Comparison of ENCODE assay signal across 19 cellular contexts in genomic region chr10:125067764-125068163, GRCh38.
A peak's percentile ranks its signal among the peaks of the same experiment; 100 is the strongest.
DNase-seq lines count a peak whose midpoint lies in the region; ATAC-seq and TF ChIP-seq lines count a peak whose summit lies in the region.
"Had no signal": no experiment of that assay in that cellular context is flagged by ENCODE, and none has a peak within 500 bp of the region (broad histone marks: within the 10 kb centered on the region; RNA-seq: fewer than 3 reads in every experiment).

No MANE protein-coding gene starts in this region.

- no peak for TF ChIP-seq POLR2A in sigmoid colon (IDR thresholded peaks at IDR 0.05)
- TF ChIP-seq POLR2A in upper lobe of left lung (IDR thresholded peaks at IDR 0.05): no peak

- peaks cover 53% of the 10 kb centered on the region for H3K4me1 Mint-ChIP-seq in mesothelial cell of epicardium

- no peak overlapping the region for H3K4me3 Mint-ChIP-seq in mesothelial cell of epicardium

- peak overlapping the region; percentile 44 to 99 (median 90) for H3K4me2 ChIP-seq in BLaER1 treated with 17β-estradiol and CSF1 and Interleukin-3, amounts not matched to agents 10 nM and 100 nM
- H3K4me2 ChIP-seq: A549 had no signal

- peak overlapping the region in 2 of 11 experiments; percentile 30 to 51; a peak in 3 of 22 replicates for H3K27ac ChIP-seq in BLaER1 treated with 17β-estradiol and CSF1 and Interleukin-3, amounts not matched to agents 10 nM and 100 nM
- H3K27ac ChIP-seq in VCaP: peak overlapping the region; percentile 86
- no peak overlapping the region for H3K27ac ChIP-seq in sigmoid colon
- H3K27ac ChIP-seq in upper lobe of left lung: no peak overlapping the region
- H3K27ac ChIP-seq: Peyer's patch had no signal

- peaks cover 11% of the 10 kb centered on the region for H3K36me3 Mint-ChIP-seq in mesothelial cell of epicardium
- H3K36me3 Mint-ChIP-seq: CD8-positive, alpha-beta memory T cell had no signal

- no peak overlapping the region for H3K4me3 ChIP-seq in BLaER1 treated with 17β-estradiol and CSF1 and Interleukin-3, amounts not matched to agents 10 nM and 100 nM
- H3K4me3 ChIP-seq in sigmoid colon (no peak overlapping the region), upper lobe of left lung (no peak overlapping the region)
- H3K4me3 ChIP-seq: A549, Peyer's patch had no signal

- no peaks in the 10 kb centered on the region for H3K27me3 Mint-ChIP-seq in mesothelial cell of epicardium (ENCODE audit: low read depth)
- H3K27me3 Mint-ChIP-seq: CD8-positive, alpha-beta memory T cell had no signal

- H4K20me1 ChIP-seq in BLaER1 treated with 17β-estradiol and CSF1 and Interleukin-3, amounts not matched to agents 10 nM and 100 nM: peaks cover 74 to 100% (median 97%) of the 10 kb centered on the region in 11 experiments

- H3K27me3 ChIP-seq in BLaER1 treated with 17β-estradiol and CSF1 and Interleukin-3, amounts not matched to agents 10 nM and 100 nM: no peaks in the 10 kb centered on the region
- H3K27me3 ChIP-seq in sigmoid colon (no peaks in the 10 kb centered on the region), upper lobe of left lung (no peaks in the 10 kb centered on the region)
- H3K27me3 ChIP-seq: Peyer's patch had no signal

- WGBS in sigmoid colon, 2 donors: 91 to 96% methylated on average over 9 of the region's 9 CpGs
- 81 to 96% methylated on average over 5 to 9 of the region's 9 CpGs for WGBS in upper lobe of left lung, 2 donors

- H3K9me3 Mint-ChIP-seq in mesothelial cell of epicardium: no peaks in the 10 kb centered on the region
- H3K9me3 Mint-ChIP-seq: CD8-positive, alpha-beta memory T cell had no signal

- TF ChIP-seq EP300 in sigmoid colon (IDR thresholded peaks at IDR 0.05): no peak
- TF ChIP-seq EP300 in upper lobe of left lung (IDR thresholded peaks at IDR 0.05): no peak

- ATAC-seq in GM19023 (IDR thresholded peaks at IDR 0.05; ENCODE audit: unreplicated experiment) (no peak), upper lobe of left lung (ENCODE audit: low FRiP score in 2 of 2) (no peak)
- ATAC-seq: HepG2 had no signal

- peaks cover 84 to 96% (median 93%) of the 10 kb centered on the region in 10 experiments for H3K4me1 ChIP-seq in BLaER1 treated with 17β-estradiol and CSF1 and Interleukin-3, amounts not matched to agents 10 nM and 100 nM
- H3K4me1 ChIP-seq in sigmoid colon (peaks cover 0 to 32% (median 31%) of the 10 kb centered on the region in 4 donors), upper lobe of left lung (peaks cover 21 to 34% (median 31%) of the 10 kb centered on the region in 4 donors)

- TF ChIP-seq CTCF in VCaP (conservative IDR thresholded peaks at IDR 0.05) (no peak), mesothelial cell of epicardium (IDR thresholded peaks at IDR 0.05; ENCODE audit: unreplicated experiment) (no peak), sigmoid colon (IDR thresholded peaks at IDR 0.05) (no peak), upper lobe of left lung (IDR thresholded peaks at IDR 0.05) (no peak)

- intact Hi-C loops in sigmoid colon (cut with DNase I): loop anchor here (10.0 kb wide), 1 partner anchor 543 kb away; no protein-coding TSS in a partner anchor

- peaks cover 22 to 57% (median 37%) of the 10 kb centered on the region in 11 experiments for H3K36me3 ChIP-seq in BLaER1 treated with 17β-estradiol and CSF1 and Interleukin-3, amounts not matched to agents 10 nM and 100 nM
- no peaks in the 10 kb centered on the region for H3K36me3 ChIP-seq in sigmoid colon
- H3K36me3 ChIP-seq in upper lobe of left lung: peaks cover 0 to 11% (median 5%) of the 10 kb centered on the region in 4 donors

- peak overlapping the region; percentile 7 for H3K27ac Mint-ChIP-seq in mesothelial cell of epicardium
- H3K27ac Mint-ChIP-seq: CD8-positive, alpha-beta memory T cell had no signal

- H3K9ac ChIP-seq in BLaER1 treated with 17β-estradiol and CSF1 and Interleukin-3, amounts not matched to agents 10 nM and 100 nM: peak overlapping the region in 3 of 11 experiments; percentile 2 to 25 (median 11); a peak in 1 of 22 replicates

- no peaks in the 10 kb centered on the region for H3K9me3 ChIP-seq in BLaER1 treated with 17β-estradiol and CSF1 and Interleukin-3, amounts not matched to agents 10 nM and 100 nM (replicated peaks in 1 of 11)
- no peaks in the 10 kb centered on the region for H3K9me3 ChIP-seq in sigmoid colon
- H3K9me3 ChIP-seq in upper lobe of left lung: no peaks in the 10 kb centered on the region
- H3K9me3 ChIP-seq: A549, Peyer's patch had no signal

- no peak for DNase-seq in mesothelial cell of epicardium (ENCODE audit: low spot score in 2 of 2, unreplicated experiment in 2 of 2)
- peak; percentile 60 for DNase-seq in sigmoid colon
- no peak for DNase-seq in activated CD8-positive, alpha-beta memory T cell treated with anti-CD3 and anti-CD28 coated beads, Interleukin-2, amount 50 U/mL, for 48 hours
- no peak for DNase-seq in upper lobe of left lung
- DNase-seq: C1 segment of cervical spinal cord; CD8-positive, alpha-beta memory T cell; KG1; NCI-H1105 treated with DMSO at 0.1 percent for 48 hours; NCI-H1694; NCI-H2081 treated with DMSO at 0.1 percent for 48 hours; NCI-H446 treated with DMSO at 0.1 percent for 48 hours; NCI-H69; SHP77 had no signal
